ENCODE assay signal across 8 cellular contexts in the genomic region with DNA sequence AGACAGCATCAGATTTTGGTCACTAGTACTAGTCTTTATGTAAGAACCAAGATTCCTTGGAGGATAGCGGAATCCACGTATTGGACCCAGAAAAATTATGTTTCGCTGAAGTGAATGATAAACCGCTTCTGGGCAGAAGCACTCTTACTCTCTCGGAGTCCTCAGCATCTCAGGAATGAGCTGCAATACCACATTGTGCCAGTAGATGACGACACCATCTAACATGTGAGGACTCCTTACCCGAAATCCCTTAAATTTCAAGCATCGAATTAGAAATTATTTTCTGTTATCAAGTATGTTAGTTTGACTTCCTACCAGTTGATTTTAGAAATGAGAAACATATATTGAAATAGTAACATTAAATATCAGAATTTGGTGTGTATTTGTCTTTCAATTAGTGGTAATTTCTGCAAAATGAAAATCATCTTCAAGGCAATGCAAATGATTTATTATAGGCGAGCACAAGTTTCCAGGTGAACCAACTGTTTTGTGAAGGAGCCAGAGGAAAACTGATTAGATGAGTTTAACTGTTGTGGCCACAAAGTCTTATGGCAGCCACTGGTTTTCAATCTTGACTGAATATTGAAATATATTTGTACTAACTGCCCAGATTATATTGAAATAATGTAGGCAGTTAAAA.
A peak's percentile ranks its signal among the peaks of the same experiment; 100 is the strongest.
DNase-seq lines count a peak whose midpoint lies in the region; ATAC-seq and TF ChIP-seq lines count a peak whose summit lies in the region.

No MANE protein-coding gene starts in this region.

- H2AK5ac ChIP-seq in mesendoderm (ENCODE audit: low read length) = no peak overlapping the region

- H3K27ac ChIP-seq in mesendoderm (ENCODE audit: low read depth, low read length) = no peak overlapping the region

- H2BK5ac ChIP-seq in mesendoderm (ENCODE audit: low read length) = no peak overlapping the region

- in situ Hi-C loops in GM13976 (cut with MboI; ENCODE audit: low sequenced_read_pairs, unreplicated experiment) = loop anchor here (25.0 kb wide), 2 partner anchors 304 to 979 kb away; no protein-coding TSS in a partner anchor

- H3K4me1 ChIP-seq in mesendoderm (ENCODE audit: control insufficient read depth, low read depth, low read length) = no peaks in the 10 kb centered on the region

- DNase-seq in A172 (ENCODE audit: low spot score) (peak; percentile 74), GM13976 (ENCODE audit: low spot score) (peak; percentile 55), NCI-H510A treated with DMSO at 0.1 percent for 48 hours (lab: John Stamatoyannopoulos, UW) (peak; percentile 31), mesendoderm (peak; percentile 78)
- DNase-seq in activated CD4-positive, alpha-beta T cell treated with anti-CD3 and anti-CD28 coated beads, Interleukin-2, amount 50 U/mL, for 48 hours = peak; percentile 86 to 89
- peak; percentile 78 for DNase-seq in effector CD4-positive, alpha-beta T cell
- peak; percentile 51 to 72 for DNase-seq in stimulated activated CD8-positive, alpha-beta memory T cell treated with anti-CD3 and anti-CD28 coated beads, Interleukin-2, amount 100 ng/mL, for 48 hours (ENCODE audit: low read depth in 2 of 2)

- no peak overlapping the region for H3K4ac ChIP-seq in mesendoderm (ENCODE audit: low read depth, low read length)

- WGBS in mesendoderm (ENCODE audit: extremely low coverage, insufficient coverage, low lambda C conversion rate) = no CpG with 5 or more reads among the region's 9 CpGs

- no peaks in the 10 kb centered on the region for H3K79me1 ChIP-seq in mesendoderm (ENCODE audit: low read length)

- no peak overlapping the region for H3K56ac ChIP-seq in mesendoderm (ENCODE audit: low read length)

- no peak overlapping the region for H2BK15ac ChIP-seq in mesendoderm (replicated peaks; ENCODE audit: low read depth)

- no peak overlapping the region for H3K4me2 ChIP-seq in mesendoderm (ENCODE audit: low read length)

- no peak overlapping the region for H3K4me3 ChIP-seq in mesendoderm (ENCODE audit: low read length)

- H3K18ac ChIP-seq in mesendoderm (ENCODE audit: low read length) = no peak overlapping the region

- H2BK120ac ChIP-seq in mesendoderm (ENCODE audit: low read depth, low read length) = no peak overlapping the region

- H3K9ac ChIP-seq in mesendoderm (ENCODE audit: low read length) = no peak overlapping the region

- TF ChIP-seq CTCF in GM13976 (IDR thresholded peaks at IDR 0.05; ENCODE audit: borderline replicate concordance, control extremely low read depth, extremely low read depth, insufficient read depth, missing control alignments) = peak; percentile 95

- H3K23ac ChIP-seq in mesendoderm (ENCODE audit: low read length) = no peak overlapping the region

- no peak overlapping the region for H4K5ac ChIP-seq in mesendoderm (ENCODE audit: low read length)

- H3K27me3 ChIP-seq in mesendoderm (ENCODE audit: insufficient read depth, low read length, poor library complexity) = no peaks in the 10 kb centered on the region

- no peaks in the 10 kb centered on the region for H3K79me2 ChIP-seq in mesendoderm (ENCODE audit: control insufficient read depth, insufficient read depth, low read length)

- ATAC-seq in HG03103 (IDR thresholded peaks at IDR 0.05; ENCODE audit: low read depth, unreplicated experiment) = peak; percentile 85

- no peaks in the 10 kb centered on the region for H3K36me3 ChIP-seq in mesendoderm (ENCODE audit: control insufficient read depth, insufficient read depth, low read length)

- H4K8ac ChIP-seq in mesendoderm (ENCODE audit: low read depth, low read length) = no peak overlapping the region

Comparison
In these comparisons a context has a peak if more than half of its experiments do, and no peak if none do; other contexts are left out.
1. DNase-seq: peak in every context shown above with its lines; median percentile 88 in activated CD4-positive, alpha-beta T cell treated with anti-CD3 and anti-CD28 coated beads, Interleukin-2, amount 50 U/mL, for 48 hours; 78 in effector CD4-positive, alpha-beta T cell; 78 in mesendoderm; 74 in A172; 62 in stimulated activated CD8-positive, alpha-beta memory T cell treated with anti-CD3 and anti-CD28 coated beads, Interleukin-2, amount 100 ng/mL, for 48 hours; 55 in GM13976; 31 in NCI-H510A treated with DMSO at 0.1 percent for 48 hours.